Comparison of ENCODE assay signal across 23 cellular contexts in the genomic region with DNA sequence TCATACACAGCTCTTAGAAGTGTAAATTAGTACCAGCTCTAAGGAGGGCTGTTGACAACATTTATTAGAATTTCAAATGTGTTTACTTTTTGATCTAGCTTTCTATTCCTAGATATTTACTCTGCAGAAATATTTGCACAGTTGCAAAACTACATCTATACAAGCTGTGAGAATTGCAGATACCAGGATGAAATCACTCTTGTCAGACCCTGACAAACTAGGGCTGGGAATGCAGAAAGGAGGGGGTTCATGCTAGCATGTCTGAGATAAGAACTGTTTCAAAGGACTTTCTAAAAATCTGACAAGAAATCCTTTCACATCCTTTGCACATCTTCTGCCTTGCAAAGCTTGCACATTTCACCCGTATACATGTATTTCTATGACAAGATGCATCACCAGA. TPM values are rescaled to one million over a fixed set of nuclear protein-coding genes. Genes with fewer than 3 reads are reported as not detected.
"Had no signal": no experiment of that assay in that cellular context is flagged by ENCODE, and none has a peak within 500 bp of the region (broad histone marks: within the 10 kb centered on the region; RNA-seq: fewer than 3 reads in every experiment).

No MANE protein-coding gene starts in this region.

- H3K4me3 ChIP-seq: adrenal gland, body of pancreas, breast epithelium, MG63, PC-9 had no signal

- H3K27ac ChIP-seq: adrenal gland, body of pancreas, breast epithelium, PC-9 had no signal

- H3K27me3 ChIP-seq: body of pancreas, breast epithelium had no signal

- H3K9me3 ChIP-seq: adrenal gland, body of pancreas, breast epithelium, MG63 had no signal

- DNase-seq: activated CD4-positive, alpha-beta T cell treated with anti-CD3 and anti-CD28 coated beads for 36 hours; activated CD4-positive, alpha-beta T cell treated with anti-CD3 and anti-CD28 coated beads, Interleukin-2, amount 10 ng/mL, durations not matched to agents 7 days and 5 days; activated CD4-positive, alpha-beta T cell treated with anti-CD3 and anti-CD28 coated beads, Interleukin-2, amount 50 U/mL, for 48 hours; activated CD8-positive, alpha-beta T cell treated with anti-CD3 and anti-CD28 coated beads, Interleukin-2, amount 10 ng/mL, durations not matched to agents 7 days and 5 days; activated gamma-delta T cell treated with Interleukin-2 at 50 U/mL for 16 hours; activated naive CD4-positive, alpha-beta T cell treated with anti-CD3 and anti-CD28 coated beads for 36 hours; activated T-cell treated with anti-CD3 and anti-CD28 coated beads, Interleukin-2, amount 50 U/mL, for 24 hours; adrenal gland; body of pancreas; cerebellar nuclear complex; Kasumi-1; KG1; MG63; NCI-H1092 treated with DMSO at 0.1 percent for 48 hours; NCI-H1417 treated with DMSO at 0.1 percent for 48 hours; NCI-H187 treated with DMSO at 0.1 percent for 48 hours; NCI-H2081; NCI-H226; NCI-H524 treated with DMSO at 0.1 percent for 48 hours; PC-9; Right ventricle myocardium superior had no signal

- H3K4me1 ChIP-seq: adrenal gland, body of pancreas, breast epithelium had no signal

- H3K36me3 ChIP-seq: adrenal gland, breast epithelium, MG63 had no signal

- H2AFZ ChIP-seq: PC-9 had no signal

- H3K4me2 ChIP-seq: PC-9 had no signal

RNA-seq across cellular contexts. Expression of gene PABPC3, which starts 11.8 kb away (rescaled TPM):
- total RNA-seq: body of pancreas, cardiac septum had no signal
